7 cellular contexts compared by ENCODE assay signal in the genomic region with DNA sequence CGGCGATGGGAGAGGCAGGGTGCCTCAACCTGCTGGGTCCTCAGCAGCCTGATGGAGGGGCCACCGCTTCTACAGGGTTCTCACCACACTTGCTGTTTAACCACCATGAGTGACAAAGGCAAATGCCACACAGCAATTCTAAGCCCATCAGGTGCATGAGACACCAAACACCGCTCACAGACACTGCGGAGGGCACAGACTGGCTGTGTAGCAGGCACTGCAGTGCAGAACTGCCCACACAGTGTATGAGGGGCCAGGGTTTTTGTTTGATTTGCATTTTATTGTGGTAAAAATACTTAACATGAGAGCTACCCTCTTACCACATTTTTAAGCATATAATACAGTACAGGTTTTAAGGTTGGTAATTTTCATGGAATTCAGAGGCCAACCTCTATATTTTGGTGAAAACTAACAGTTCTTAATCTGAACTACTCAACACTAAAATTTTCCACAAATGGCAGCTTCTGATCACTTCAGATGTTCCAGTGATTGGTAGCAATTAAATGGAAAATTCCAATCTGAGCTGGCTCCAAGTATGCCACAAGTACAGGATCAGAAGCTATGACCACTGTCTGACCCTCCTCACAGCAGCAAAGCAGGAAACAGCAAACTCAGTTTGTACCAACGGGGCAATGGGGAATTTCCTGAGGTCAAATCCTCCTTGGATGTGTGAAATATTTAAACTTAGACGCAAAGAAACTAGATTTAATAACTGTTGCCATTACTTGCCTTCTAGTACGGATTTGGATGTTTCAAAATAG.
"Had no signal": no experiment of that assay in that cellular context is flagged by ENCODE, and none has a peak within 500 bp of the region (broad histone marks: within the 10 kb centered on the region; RNA-seq: fewer than 3 reads in every experiment).

No MANE protein-coding gene starts in this region.

- H3K4me1 Mint-ChIP-seq: activated naive CD4-positive, alpha-beta T cell treated with anti-CD3 and anti-CD28 coated beads, Interleukin-2, amount 10 ng/mL, durations not matched to agents 7 days and 5 days had no signal

- H3K4me3 Mint-ChIP-seq: activated naive CD4-positive, alpha-beta T cell treated with anti-CD3 and anti-CD28 coated beads, Interleukin-2, amount 10 ng/mL, durations not matched to agents 7 days and 5 days; brain; neural crest cell had no signal

- DNase-seq: activated naive CD4-positive, alpha-beta T cell treated with anti-CD3 and anti-CD28 coated beads, Interleukin-2, amount 10 ng/mL, durations not matched to agents 7 days and 5 days; ovary; stimulated activated CD4-positive, alpha-beta T cell treated with anti-CD3 and anti-CD28 coated beads, Interleukin-4, amount 100 ng/mL, for 4 hours; T1000 had no signal

- H3K27ac Mint-ChIP-seq: activated naive CD4-positive, alpha-beta T cell treated with anti-CD3 and anti-CD28 coated beads, Interleukin-2, amount 10 ng/mL, durations not matched to agents 7 days and 5 days; activated T-helper 2 cell treated with anti-CD3 and anti-CD28 coated beads, Interferon-gamma antibody, Interleukin-2, Interleukin-4, amounts not matched to agents 10 μg/mL and 5 μg/mL and 100 μg/mL, durations not matched to agents 14 hours and 24 hours and 36 hours had no signal

- H3K9me3 Mint-ChIP-seq: activated naive CD4-positive, alpha-beta T cell treated with anti-CD3 and anti-CD28 coated beads, Interleukin-2, amount 10 ng/mL, durations not matched to agents 7 days and 5 days; activated T-helper 2 cell treated with anti-CD3 and anti-CD28 coated beads, Interferon-gamma antibody, Interleukin-2, Interleukin-4, amounts not matched to agents 10 μg/mL and 5 μg/mL and 100 μg/mL, durations not matched to agents 14 hours and 24 hours and 36 hours; brain; neural crest cell had no signal

- H3K27me3 Mint-ChIP-seq: brain had no signal
